In genomic region chr13:108156749-108157148, GRCh38 we compare ENCODE assay signal across 19 cellular contexts. TPM values are rescaled to one million over a fixed set of nuclear protein-coding genes. Genes with fewer than 3 reads are reported as not detected.
A peak's percentile ranks its signal among the peaks of the same experiment; 100 is the strongest.
DNase-seq lines count a peak whose midpoint lies in the region; ATAC-seq, FAIRE-seq and TF ChIP-seq lines count a peak whose summit lies in the region.
"Had no signal": no experiment of that assay in that cellular context is flagged by ENCODE, and none has a peak within 500 bp of the region (broad histone marks: within the 10 kb centered on the region; RNA-seq: fewer than 3 reads in every experiment).

No MANE protein-coding gene starts in this region.

- POLR2A ChIA-PET in HepG2 (lab: Yijun Ruan, JAX), result no interaction called here

- H2BK5ac ChIP-seq in mesenchymal stem cell (ENCODE audit: low read depth, low read length, poor library complexity, severe bottlenecking), result no peak overlapping the region

- no peak overlapping the region for H3K4me3 ChIP-seq in HepG2 (replicated peaks in 1 of 3; ENCODE audit: insufficient read depth in 1 of 3, low read depth in 2 of 3, low read length in 3 of 3)
- H3K4me3 ChIP-seq in right lobe of liver, result no peak overlapping the region
- H3K4me3 ChIP-seq in mesenchymal stem cell (ENCODE audit: insufficient read depth in 1 of 2, low read depth in 1 of 2, low read length in 2 of 2), result no peak overlapping the region

- TF ChIP-seq CTCF in HepG2 (CRISPR knock-in tag; IDR thresholded peaks at IDR 0.05), result no peak
- no peak for TF ChIP-seq CTCF in right lobe of liver (IDR thresholded peaks at IDR 0.05)

- H3K79me2 ChIP-seq in HepG2 (ENCODE audit: insufficient read depth, low read length), result no peaks in the 10 kb centered on the region

- no peak for TF ChIP-seq POLR2A in HepG2 (IDR thresholded peaks at IDR 0.05; ENCODE audit: insufficient read depth in 1 of 2, low read depth in 2 of 2, low read length in 2 of 2)
- TF ChIP-seq POLR2A in right lobe of liver (IDR thresholded peaks at IDR 0.05), result no peak

- DNase-seq in HepG2 (ENCODE audit: low spot score) (no peak), right lobe of liver (no peak), mesenchymal stem cell (no peak), sciatic nerve (ENCODE audit: low spot score) (no peak), KBM-7 (no peak), retina (no peak)
- DNase-seq: 8988T; ACHN; DMS153; H7; NCI-H1048; NCI-H1694; NCI-H2029 treated with DMSO at 0.1 percent for 48 hours; NCI-H446 treated with DMSO at 0.1 percent for 48 hours; NCI-H526; NK-92 treated with Interleukin-12 subunit alpha and Interleukin-12 subunit beta, amount 100 ng/mL, for 24 hours; PC-3; SK-N-SH had no signal

- no peak overlapping the region for H2AFZ ChIP-seq in HepG2 (ENCODE audit: low read length)
- H2AFZ ChIP-seq in mesenchymal stem cell (ENCODE audit: low read depth, low read length), result no peak overlapping the region

- 71% methylated on average over 5 of the region's 5 CpGs for WGBS in HepG2 (ENCODE audit: low lambda C conversion rate)
- 82% methylated on average over 5 of the region's 5 CpGs for WGBS in right lobe of liver (ENCODE audit: insufficient coverage, low coverage, low lambda C conversion rate, missing lambda C conversion rate)
- 96% methylated on average over 5 of the region's 5 CpGs for WGBS in mesenchymal stem cell

- H2AK5ac ChIP-seq in mesenchymal stem cell (ENCODE audit: low read length, severe bottlenecking), result no peak overlapping the region

- H3K9me3 ChIP-seq in HepG2 (ENCODE audit: low read length), result peaks cover 15% of the 10 kb centered on the region
- no peaks in the 10 kb centered on the region for H3K9me3 ChIP-seq in right lobe of liver
- peaks cover 2% of the 10 kb centered on the region for H3K9me3 ChIP-seq in mesenchymal stem cell (ENCODE audit: control insufficient read depth, low read length)
- H3K9me3 ChIP-seq: SK-N-SH had no signal

- no peak overlapping the region for H2BK120ac ChIP-seq in mesenchymal stem cell (ENCODE audit: low read depth, low read length)

- H3K27ac ChIP-seq in HepG2 (ENCODE audit: extremely low read length, insufficient read depth, low read length) (no peak overlapping the region), right lobe of liver (no peak overlapping the region), mesenchymal stem cell (ENCODE audit: low read length, poor library complexity, severe bottlenecking) (no peak overlapping the region)

- peak overlapping the region in 1 of 2 experiments; percentile 61 for H3K14ac ChIP-seq in mesenchymal stem cell (ENCODE audit: low read length in 2 of 2)

- H3K4me1 ChIP-seq in HepG2 (ENCODE audit: insufficient read depth, low read length), result peaks cover 28% of the 10 kb centered on the region
- peaks cover 0 to 16% (median 5%) of the 10 kb centered on the region in 4 donors for H3K4me1 ChIP-seq in right lobe of liver
- H3K4me1 ChIP-seq in mesenchymal stem cell (ENCODE audit: control insufficient read depth, insufficient read depth, low read depth, low read length), result peaks cover 2% of the 10 kb centered on the region

- intact Hi-C loops in HepG2 (cut with micrococcal nuclease; ENCODE audit: unreplicated experiment), result no loop called here
- intact Hi-C loops in right lobe of liver (cut with DNase I), result loop anchor here in 1 of 2 donors (10.0 kb wide), 1 partner anchor 942 kb away; no protein-coding TSS in a partner anchor
- intact Hi-C loops in sciatic nerve (cut with DNase I), result loop anchor here (5.0 kb wide), 1 partner anchor 949 kb away; no protein-coding TSS in a partner anchor

- H3K36me3 ChIP-seq in HepG2 (replicated peaks in 1 of 2; ENCODE audit: control insufficient read depth in 1 of 2, insufficient read depth in 2 of 2, low read length in 2 of 2) (no peaks in the 10 kb centered on the region), right lobe of liver (no peaks in the 10 kb centered on the region), mesenchymal stem cell (ENCODE audit: control insufficient read depth in 1 of 2, insufficient read depth in 2 of 2, low read depth in 1 of 2, low read length in 2 of 2) (no peaks in the 10 kb centered on the region)

- H4K91ac ChIP-seq in mesenchymal stem cell (ENCODE audit: low read length), result peak overlapping the region; percentile 11

- H3K23ac ChIP-seq in mesenchymal stem cell (ENCODE audit: low read length in 2 of 2), result no peak overlapping the region

- no peak for FAIRE-seq in HepG2 (lab: Jason Lieb, UNC)

- H4K8ac ChIP-seq in mesenchymal stem cell (ENCODE audit: low read length), result no peak overlapping the region

- CTCF ChIA-PET in HepG2 (lab: Yijun Ruan, JAX; ENCODE audit: low intra/inter-chr PET ratio, low total read pairs), result interaction anchor here (0.7 to 2.8 kb wide), 2 partner anchors 251 to 941 kb away, joined by 3 to 15 read pairs; no protein-coding TSS in a partner anchor

- no peak overlapping the region for H3K9ac ChIP-seq in HepG2 (ENCODE audit: insufficient read depth, low read depth, low read length)
- H3K9ac ChIP-seq in mesenchymal stem cell (ENCODE audit: low read length), result no peak overlapping the region
- H3K9ac ChIP-seq: SK-N-SH had no signal

- TF ChIP-seq RAD21 in HepG2 (CRISPR knock-in tag; IDR thresholded peaks at IDR 0.05), result no peak

- no TSS peak for BruUV-seq in HepG2 (replicated peaks; lab: Mats Ljungman, UMichigan)

- in situ Hi-C loops in HepG2 (cut with HindIII; ENCODE audit: extremely low pct_ligation_motif_present, low pct_unique_long_range_greater_than_20kb) (loop anchor here (5.0 to 10.0 kb wide), 2 partner anchors 482 to 939 kb away; no protein-coding TSS in a partner anchor), KBM-7 (cut with MboI; ENCODE audit: low pct_unique_long_range_greater_than_20kb, low sequenced_read_pairs) (loop anchor here (25.0 kb wide), 1 partner anchor 944 kb away; no protein-coding TSS in a partner anchor)

- no peak overlapping the region for H2BK15ac ChIP-seq in mesenchymal stem cell (ENCODE audit: low read depth, poor library complexity, severe bottlenecking)

- H3K27me3 ChIP-seq in HepG2 (ENCODE audit: control insufficient read depth in 1 of 2, insufficient read depth in 2 of 2, low read length in 2 of 2) (no peaks in the 10 kb centered on the region), right lobe of liver (no peaks in the 10 kb centered on the region), mesenchymal stem cell (ENCODE audit: control insufficient read depth in 1 of 2, insufficient read depth in 1 of 2, low read length in 2 of 2) (no peaks in the 10 kb centered on the region)

- no peak overlapping the region for H3K4ac ChIP-seq in mesenchymal stem cell (ENCODE audit: low read depth in 1 of 2, low read length in 2 of 2)

- H2BK12ac ChIP-seq in mesenchymal stem cell (ENCODE audit: low read length in 2 of 2), result no peak overlapping the region

- ATAC-seq in HepG2 (no peak), right lobe of liver (no peak), sciatic nerve (peak; percentile 20), GM21528 (IDR thresholded peaks at IDR 0.05; ENCODE audit: low FRiP score, unreplicated experiment) (no peak)
- ATAC-seq: PC-3 had no signal

- no peaks in the 10 kb centered on the region for H4K20me1 ChIP-seq in HepG2 (ENCODE audit: insufficient read depth, low read length)

- no peaks in the 10 kb centered on the region for H3K79me1 ChIP-seq in mesenchymal stem cell (replicated peaks; ENCODE audit: low read length, poor library complexity, severe bottlenecking)

- H3K4me2 ChIP-seq in HepG2 (ENCODE audit: low read depth, low read length), result no peak overlapping the region
- no peak overlapping the region for H3K4me2 ChIP-seq in mesenchymal stem cell (ENCODE audit: low read length, poor library complexity, severe bottlenecking)
- H3K4me2 ChIP-seq: SK-N-SH had no signal

- TF ChIP-seq EP300 in HepG2 (IDR thresholded peaks at IDR 0.05; ENCODE audit: low read depth in 2 of 2, low read length in 2 of 2) (no peak), HepG2 (CRISPR knock-in tag; IDR thresholded peaks at IDR 0.05; ENCODE audit: borderline replicate concordance) (no peak)

- no peak overlapping the region for H3K18ac ChIP-seq in mesenchymal stem cell (ENCODE audit: low read depth in 1 of 2, low read length in 2 of 2)

TF ChIP-seq in HepG2, 621 proteins besides CTCF, POLR2A, EP300 and RAD21 (continues in another document):
- TF ChIP-seq ZFX (CRISPR knock-in tag; IDR thresholded peaks at IDR 0.05; ENCODE audit: low read depth), result no peak

RNA-seq across cellular contexts. Expression of gene LIG4, which starts 58.6 kb away (rescaled TPM):
- total RNA-seq in HepG2 (2016; rRNA removed; fragmentation: Illumina TruSeq; extraction: Trizol) (4.0 and 6.5 TPM in 2 replicates), right lobe of liver (1 to 10 TPM; 6.2 to 10.0 (median 7.1) TPM), sciatic nerve (8.5 TPM)
- total RNA-seq in HepG2 (2016; cell fraction: cytosol; rRNA removed; fragmentation: Illumina TruSeq; extraction: Trizol; ENCODE audit: low read depth), result 0.09 and 0.20 TPM in 2 replicates
- total RNA-seq in HepG2 (2016; cell fraction: insoluble cytoplasmic fraction; rRNA removed; fragmentation: Illumina TruSeq; extraction: Trizol), result 3.9 and 6.1 TPM in 2 replicates
- total RNA-seq in HepG2 (2016; cell fraction: membrane; rRNA removed; fragmentation: Illumina TruSeq; extraction: Trizol), result 1.1 TPM in 2 replicates
- 4.8 and 5.4 TPM in 2 replicates for total RNA-seq in HepG2 (2016; cell fraction: nucleus; rRNA removed; fragmentation: Illumina TruSeq; extraction: Trizol)
- 4.5 and 5.0 TPM in 2 replicates for polyA plus RNA-seq in HepG2 (2011; rRNA removed)
- 1.2 and 2.0 TPM in 2 replicates for polyA plus RNA-seq in HepG2 (2011; cell fraction: cytosol; rRNA removed)
- polyA plus RNA-seq in HepG2 (2011; cell fraction: nucleus; rRNA removed), result 6.0 and 11.1 TPM in 2 replicates
- 6.3 and 7.9 TPM in 2 replicates for polyA plus RNA-seq in HepG2 (2012)
- 0.09 TPM in 2 replicates for polyA plus RNA-seq in HepG2 (2016; cell fraction: cytosol; fragmentation: Illumina TruSeq; extraction: Trizol; ENCODE audit: low read depth)
- polyA plus RNA-seq in HepG2 (2016; cell fraction: insoluble cytoplasmic fraction; fragmentation: Illumina TruSeq; extraction: Trizol; ENCODE audit: low read depth), result 4.8 and 5.7 TPM in 2 replicates
- 0.58 and 0.64 TPM in 2 replicates for polyA plus RNA-seq in HepG2 (2016; cell fraction: membrane; fragmentation: Illumina TruSeq; extraction: Trizol; ENCODE audit: low read depth)
- 11.9 and 12.1 TPM in 2 replicates for polyA plus RNA-seq in HepG2 (2016; cell fraction: nucleus; fragmentation: Illumina TruSeq; extraction: Trizol; ENCODE audit: insufficient read depth, low read depth)
- 0.88 and 2.3 TPM in 2 replicates for polyA minus RNA-seq in HepG2 (2011; rRNA and poly(A)+ RNA removed; ENCODE audit: low replicate concordance)
- 2.0 and 2.9 TPM in 2 replicates for polyA minus RNA-seq in HepG2 (2011; cell fraction: cytosol; rRNA and poly(A)+ RNA removed)
- polyA minus RNA-seq in HepG2 (2011; cell fraction: nucleus; rRNA and poly(A)+ RNA removed), result 5.0 and 7.8 TPM in 2 replicates
- polyA plus RNA-seq in mesenchymal stem cell (2013, experiment 1 of 2), result 10.1 TPM
- polyA plus RNA-seq in mesenchymal stem cell (2013, experiment 2 of 2), result 10.9 TPM
